Comparison of ENCODE assay signal across 36 cellular contexts in genomic region chr18:61272793-61273192, GRCh38.
"Had no signal": no experiment of that assay in that cellular context is flagged by ENCODE, and none has a peak within 500 bp of the region (broad histone marks: within the 10 kb centered on the region; RNA-seq: fewer than 3 reads in every experiment).

No MANE protein-coding gene starts in this region.

- H3K36me3 ChIP-seq: MG63 had no signal

- H3K27me3 ChIP-seq: MG63 had no signal

- H3K4me3 ChIP-seq: MG63 had no signal

- DNase-seq: Karpas-422, Kasumi-1, MG63, MM.1S, MV-4-11, NCI-H1048, NCI-H1092, NCI-H1092 treated with DMSO at 0.1 percent for 48 hours, NCI-H1105, NCI-H1105 treated with DMSO at 0.1 percent for 48 hours, NCI-H1417, NCI-H1417 treated with DMSO at 0.1 percent for 48 hours, NCI-H1436, NCI-H1436 treated with DMSO at 0.1 percent for 48 hours, NCI-H146, NCI-H1694, NCI-H1694 treated with DMSO at 0.1 percent for 48 hours, NCI-H187, NCI-H187 treated with DMSO at 0.1 percent for 48 hours, NCI-H1930, NCI-H2029, NCI-H2029 treated with DMSO at 0.1 percent for 48 hours, NCI-H2081, NCI-H2081 treated with DMSO at 0.1 percent for 48 hours, NCI-H2107, NCI-H2171, NCI-H2171 treated with DMSO at 0.1 percent for 48 hours, NCI-H2227 treated with DMSO at 0.1 percent for 48 hours, NCI-H226, NCI-H345, NCI-H446, NCI-H446 treated with DMSO at 0.1 percent for 48 hours, NCI-H510A, NCI-H510A treated with DMSO at 0.1 percent for 48 hours, NCI-H524, NCI-H524 treated with DMSO at 0.1 percent for 48 hours had no signal

- H3K9me3 ChIP-seq: MG63 had no signal
